In the genomic region with DNA sequence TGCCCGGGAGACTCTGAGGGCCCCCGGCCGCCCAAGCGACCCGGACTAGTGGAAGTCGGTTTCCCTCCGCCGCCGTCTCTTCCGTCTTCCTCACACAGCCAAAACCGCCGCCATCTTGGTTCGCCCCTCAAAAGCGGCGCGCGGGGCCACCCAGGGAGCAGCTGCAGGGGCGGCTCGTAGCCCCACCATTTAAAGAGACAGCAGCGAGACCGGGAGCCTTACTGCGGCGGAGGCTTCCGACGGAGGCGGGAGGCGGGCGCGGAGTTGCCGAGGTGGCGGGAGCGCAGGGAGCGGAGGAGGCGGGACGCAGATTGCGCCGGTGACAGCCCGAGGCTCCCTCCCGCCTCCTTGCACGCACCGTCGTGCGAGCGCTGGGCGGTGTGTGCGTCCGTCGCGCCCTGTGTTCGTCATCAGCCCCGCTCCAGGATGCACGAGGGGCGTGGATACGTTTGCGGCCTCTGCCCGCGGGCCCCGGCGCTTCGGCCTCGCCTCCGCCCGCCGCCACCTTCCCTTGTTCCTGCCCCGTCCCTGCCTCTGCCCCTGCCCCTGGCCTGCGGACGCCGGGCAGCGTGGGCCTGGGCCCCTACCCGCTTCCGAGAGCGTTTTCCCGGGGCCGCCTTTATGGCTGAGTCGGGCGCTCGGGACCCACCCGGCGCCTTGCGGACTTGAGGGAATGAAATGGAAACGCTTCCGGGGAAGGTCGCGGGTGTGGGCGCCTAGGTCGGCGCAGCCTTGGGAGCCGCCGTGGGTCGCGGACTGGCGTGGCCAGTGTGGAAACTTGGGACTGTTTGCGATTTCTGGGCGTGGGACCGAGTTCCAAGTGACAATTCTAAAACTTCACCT, we compare ENCODE assay signal across 8 cellular contexts. TPM values are rescaled to one million over a fixed set of nuclear protein-coding genes. Genes with fewer than 3 reads are reported as not detected.
A peak's percentile ranks its signal among the peaks of the same experiment; 100 is the strongest.
DNase-seq lines count a peak whose midpoint lies in the region; ATAC-seq lines count a peak whose summit lies in the region.

Gene PPP4R3A, minus strand, starts transcription at position 140 of the 843 bp plus-strand sequence. CDS start 663 bp downstream, outside the sequence.

- H3K36me3 Mint-ChIP-seq in IgD-negative memory B cell, result peaks cover 4% of the 10 kb centered on the region

- H3K27ac Mint-ChIP-seq in IgD-negative memory B cell, result peak within 1 kb of the TSS; percentile 99 to 100 (median 100)

- H3K4me3 Mint-ChIP-seq in IgD-negative memory B cell, result peak within 1 kb of the TSS; percentile 99 to 100 (median 100)

- peak; percentile 78 for ATAC-seq in GM21529 (IDR thresholded peaks at IDR 0.05; ENCODE audit: unreplicated experiment)

- DNase-seq in DMS 273 treated with DMSO at 0.1 percent for 48 hours (lab: John Stamatoyannopoulos, UW) (peak; percentile 94), OCI-M2 (lab: John Stamatoyannopoulos, UW; ENCODE audit: unreplicated experiment) (peak; percentile 90), activated T-cell treated with anti-CD3 and anti-CD28 coated beads for 4 hours (peak; percentile 91), epithelial cell of prostate (ENCODE audit: low read depth, low spot score) (peak; percentile 87), mucosa of gallbladder (ENCODE audit: low spot score) (peak; percentile 95)
- DNase-seq in stimulated activated CD8-positive, alpha-beta memory T cell treated with anti-CD3 and anti-CD28 coated beads, Interleukin-4, amount 100 ng/mL, for 4 hours (ENCODE audit: low read depth in 2 of 2, low spot score in 1 of 2), result peak; percentile 83 to 89

- no peaks in the 10 kb centered on the region for H3K27me3 Mint-ChIP-seq in IgD-negative memory B cell

- H3K9me3 Mint-ChIP-seq in IgD-negative memory B cell, result no peaks in the 10 kb centered on the region

- H3K27ac ChIP-seq in epithelial cell of prostate, result peak within 1 kb of the TSS; percentile 98

- H3K4me1 Mint-ChIP-seq in IgD-negative memory B cell, result peaks cover 19 to 43% (median 22%) of the 10 kb centered on the region in 3 donors

RNA-seq across cellular contexts. Expression of gene PPP4R3A, which starts in this region (rescaled TPM):
- 127 TPM for polyA plus RNA-seq in IgD-negative memory B cell
- 72.3 TPM for total RNA-seq in mucosa of gallbladder

Comparison
In these comparisons a context has a peak if more than half of its experiments do, and no peak if none do; other contexts are left out.
1. Peak in every context shown above with its lines: DNase-seq, ATAC-seq and H3K27ac ChIP-seq.